8 cellular contexts compared by ENCODE assay signal in the genomic region with DNA sequence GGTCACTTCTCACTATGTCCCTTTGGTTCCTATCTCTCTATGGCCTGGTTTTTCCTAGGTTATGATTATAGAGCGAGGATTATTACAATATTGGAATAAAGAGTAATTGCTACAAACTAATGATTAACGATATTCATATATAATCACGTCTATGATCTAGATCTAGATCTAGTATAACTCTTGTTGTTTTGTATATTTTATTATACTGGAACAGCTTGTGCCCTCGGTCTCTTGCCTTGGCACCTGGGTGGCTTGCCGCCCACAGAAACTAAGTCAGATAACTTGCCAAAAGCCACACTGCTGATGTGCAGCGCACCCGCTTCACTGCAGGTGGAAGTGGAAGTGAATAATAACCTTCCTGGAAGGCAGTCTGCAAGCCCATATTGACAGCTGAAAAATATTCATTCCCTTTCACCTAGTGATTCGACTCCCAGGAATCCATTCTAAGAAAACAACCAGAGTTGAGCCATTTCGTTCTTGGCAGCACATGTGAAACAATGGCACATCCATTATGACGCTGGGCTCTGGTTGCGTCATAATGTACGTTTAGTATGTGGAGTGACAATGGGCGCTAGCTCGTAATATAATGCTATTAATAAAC. TPM values are rescaled to one million over a fixed set of nuclear protein-coding genes. Genes with fewer than 3 reads are reported as not detected.
DNase-seq lines count a peak whose midpoint lies in the region; ATAC-seq and TF ChIP-seq lines count a peak whose summit lies in the region.

No MANE protein-coding gene starts in this region.

- H3K4me1 ChIP-seq in adipocyte (ENCODE audit: control insufficient read depth, insufficient read depth, low read length) (peaks cover 17% of the 10 kb centered on the region), hepatocyte (ENCODE audit: insufficient read depth) (peaks cover 17% of the 10 kb centered on the region)

- no peaks in the 10 kb centered on the region for H3K9me3 ChIP-seq in adipocyte (ENCODE audit: control insufficient read depth, low read length)
- no peaks in the 10 kb centered on the region for H3K9me3 ChIP-seq in hepatocyte (ENCODE audit: low read depth)

- no peaks in the 10 kb centered on the region for H4K20me1 ChIP-seq in hepatocyte (ENCODE audit: insufficient read depth, poor library complexity, severe bottlenecking)

- H3K27me3 ChIP-seq in adipocyte (replicated peaks; ENCODE audit: control insufficient read depth, insufficient read depth, low read length) (no peaks in the 10 kb centered on the region), hepatocyte (no peaks in the 10 kb centered on the region)

- peak; percentile 71 for DNase-seq in GM03348 (ENCODE audit: low spot score)
- peak; percentile 49 for DNase-seq in NCI-H2029 (lab: John Stamatoyannopoulos, UW)
- DNase-seq in adipocyte (ENCODE audit: low read depth), result peak; percentile 66
- no peak for DNase-seq in hepatocyte (ENCODE audit: low spot score)
- DNase-seq in skeletal muscle cell (ENCODE audit: low read depth), result peak; percentile 89
- DNase-seq in SHP77 (lab: John Stamatoyannopoulos, UW), result no peak
- no peak for DNase-seq in 8988T

- no peaks in the 10 kb centered on the region for H3K9me2 ChIP-seq in hepatocyte (replicated peaks; ENCODE audit: insufficient read depth)

- peak overlapping the region; percentile 89 for H3K9ac ChIP-seq in adipocyte (ENCODE audit: low read length)

- H3K4me3 ChIP-seq in adipocyte (ENCODE audit: low read length) (peak overlapping the region; percentile 85), hepatocyte (peak overlapping the region; percentile 60), skeletal muscle cell (ENCODE audit: low read depth, low read length) (peak overlapping the region; percentile 52)

- no peak for TF ChIP-seq CTCF in hepatocyte (IDR thresholded peaks at IDR 0.05; ENCODE audit: poor library complexity)

- no peaks in the 10 kb centered on the region for H3K79me2 ChIP-seq in hepatocyte

- H3K27ac ChIP-seq in hepatocyte, result peak overlapping the region; percentile 91

- H3K4me2 ChIP-seq in hepatocyte, result peak overlapping the region; percentile 97

- no peak for ATAC-seq in HG03097 (IDR thresholded peaks at IDR 0.05; ENCODE audit: low FRiP score, unreplicated experiment)

- no peaks in the 10 kb centered on the region for H3K36me3 ChIP-seq in adipocyte (ENCODE audit: control insufficient read depth, insufficient read depth, low read length, severe bottlenecking)
- H3K36me3 ChIP-seq in hepatocyte (replicated peaks; ENCODE audit: insufficient read depth, low read depth), result no peaks in the 10 kb centered on the region

- H2AFZ ChIP-seq in hepatocyte, result peak overlapping the region; percentile 98

- 50% methylated on average over 14 of the region's 14 CpGs for WGBS in hepatocyte (ENCODE audit: low lambda C conversion rate, missing lambda C conversion rate)

RNA-seq across cellular contexts. Expression of gene ANKRD53, which starts 0.7 kb away (rescaled TPM):
- total RNA-seq in hepatocyte, result 0.48 and 0.97 TPM in 2 replicates
- polyA plus RNA-seq in hepatocyte, result 3.4 and 4.7 TPM in 2 replicates

RNA-seq across cellular contexts. Expression of gene TEX261, which starts 17.0 kb away (rescaled TPM):
- 62.6 and 81.0 TPM in 2 replicates for total RNA-seq in hepatocyte
- polyA plus RNA-seq in hepatocyte, result 39.5 and 41.5 TPM in 2 replicates

RNA-seq across cellular contexts. Expression of gene ATP6V1B1, which starts 42.0 kb away (rescaled TPM):
- total RNA-seq in hepatocyte, result 0.84 and 1.7 TPM in 2 replicates
- polyA plus RNA-seq in hepatocyte, result 2.9 and 4.0 TPM in 2 replicates

Comparison
In these comparisons a context has a peak if more than half of its experiments do, and no peak if none do; other contexts are left out.
1. DNase-seq: peak in GM03348 (single experiment), NCI-H2029 (single experiment), adipocyte (single experiment) and skeletal muscle cell (single experiment); none in hepatocyte (single experiment), SHP77 (0 of 2) and 8988T (single experiment).
2. Peak in every context shown above with its lines, with median percentiles within 50 percentile points of each other: H3K4me3 ChIP-seq.